ENCODE assay signal across 23 cellular contexts in the genomic region with DNA sequence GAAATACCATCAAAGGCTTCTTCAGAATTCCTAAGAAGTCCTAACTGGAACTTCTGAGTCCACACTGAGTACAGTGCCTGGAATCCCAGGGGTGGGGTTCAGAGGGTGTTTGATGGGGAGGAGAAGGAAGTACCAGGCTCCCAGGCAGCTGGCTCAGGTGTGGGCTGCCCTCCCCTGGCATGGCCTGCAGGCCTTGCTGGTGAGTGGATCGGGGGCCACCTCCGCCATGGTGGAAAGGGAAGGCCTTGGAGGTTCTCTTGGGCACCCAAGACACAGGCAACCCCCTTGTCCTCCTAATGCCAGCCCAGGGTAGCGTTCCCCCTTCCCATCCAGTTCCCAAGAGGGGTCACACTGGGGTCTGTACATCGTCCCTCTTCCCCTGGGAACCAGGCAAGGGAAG.
"Had no signal": no experiment of that assay in that cellular context is flagged by ENCODE, and none has a peak within 500 bp of the region (broad histone marks: within the 10 kb centered on the region; RNA-seq: fewer than 3 reads in every experiment).

No MANE protein-coding gene starts in this region.

- ATAC-seq: left ventricle myocardium superior; sciatic nerve; stimulated activated naive CD8-positive, alpha-beta T cell treated with anti-CD3 and anti-CD28 coated beads, Interleukin-15, Interleukin-2, amounts not matched to agents 100 U/mL and 50 U/mL, for 24 hours; T-cell had no signal

- H3K9me3 ChIP-seq: tibial artery had no signal

- H3K27me3 ChIP-seq: tibial artery had no signal

- H3K4me3 ChIP-seq: tibial artery had no signal

- H3K36me3 ChIP-seq: tibial artery, WERI-Rb-1 had no signal

- DNase-seq: activated CD4-positive, alpha-beta T cell treated with anti-CD3 and anti-CD28 coated beads for 1 hour; activated CD8-positive, alpha-beta memory T cell treated with anti-CD3 and anti-CD28 coated beads, Interleukin-2, amount 50 U/mL, for 48 hours; activated effector memory CD4-positive, alpha-beta T cell treated with Interleukin-2 at 50 U/mL for 16 hours; activated naive CD4-positive, alpha-beta T cell treated with anti-CD3 and anti-CD28 coated beads for 36 hours; activated naive CD8-positive, alpha-beta T cell treated with anti-CD3 and anti-CD28 coated beads, Interleukin-2, amount 10 ng/mL, durations not matched to agents 7 days and 5 days; activated T-cell treated with anti-CD3 and anti-CD28 coated beads, Interleukin-2, amount 50 U/mL, for 48 hours; amygdala; cortex of kidney; effector CD8-positive, alpha-beta T cell; hippocampal formation; left ventricle myocardium superior; mammary epithelial cell; midbrain; nephron progenitor cell; occipital lobe; small intestine; stimulated activated CD4-positive, alpha-beta T cell treated with anti-CD3 and anti-CD28 coated beads, Interleukin-2, amount 100 ng/mL, for 48 hours; stimulated activated naive CD8-positive, alpha-beta T cell treated with anti-CD3 and anti-CD28 coated beads, Interleukin-15, Interleukin-2, amounts not matched to agents 100 U/mL and 50 U/mL, for 24 hours; substantia nigra; T-cell; tibial artery; WERI-Rb-1 had no signal

- H3K27ac ChIP-seq: tibial artery, WERI-Rb-1 had no signal
